In genomic region chr2:26849056-26850001, GRCh38 we compare ENCODE assay signal across 1 cellular context.
TF ChIP-seq lines count a peak whose summit lies in the region.

No MANE protein-coding gene starts in this region.

TF ChIP-seq in HepG2, 621 proteins besides CTCF, POLR2A, EP300 and RAD21 (continued from another document):
- TF ChIP-seq, protein P1, sequence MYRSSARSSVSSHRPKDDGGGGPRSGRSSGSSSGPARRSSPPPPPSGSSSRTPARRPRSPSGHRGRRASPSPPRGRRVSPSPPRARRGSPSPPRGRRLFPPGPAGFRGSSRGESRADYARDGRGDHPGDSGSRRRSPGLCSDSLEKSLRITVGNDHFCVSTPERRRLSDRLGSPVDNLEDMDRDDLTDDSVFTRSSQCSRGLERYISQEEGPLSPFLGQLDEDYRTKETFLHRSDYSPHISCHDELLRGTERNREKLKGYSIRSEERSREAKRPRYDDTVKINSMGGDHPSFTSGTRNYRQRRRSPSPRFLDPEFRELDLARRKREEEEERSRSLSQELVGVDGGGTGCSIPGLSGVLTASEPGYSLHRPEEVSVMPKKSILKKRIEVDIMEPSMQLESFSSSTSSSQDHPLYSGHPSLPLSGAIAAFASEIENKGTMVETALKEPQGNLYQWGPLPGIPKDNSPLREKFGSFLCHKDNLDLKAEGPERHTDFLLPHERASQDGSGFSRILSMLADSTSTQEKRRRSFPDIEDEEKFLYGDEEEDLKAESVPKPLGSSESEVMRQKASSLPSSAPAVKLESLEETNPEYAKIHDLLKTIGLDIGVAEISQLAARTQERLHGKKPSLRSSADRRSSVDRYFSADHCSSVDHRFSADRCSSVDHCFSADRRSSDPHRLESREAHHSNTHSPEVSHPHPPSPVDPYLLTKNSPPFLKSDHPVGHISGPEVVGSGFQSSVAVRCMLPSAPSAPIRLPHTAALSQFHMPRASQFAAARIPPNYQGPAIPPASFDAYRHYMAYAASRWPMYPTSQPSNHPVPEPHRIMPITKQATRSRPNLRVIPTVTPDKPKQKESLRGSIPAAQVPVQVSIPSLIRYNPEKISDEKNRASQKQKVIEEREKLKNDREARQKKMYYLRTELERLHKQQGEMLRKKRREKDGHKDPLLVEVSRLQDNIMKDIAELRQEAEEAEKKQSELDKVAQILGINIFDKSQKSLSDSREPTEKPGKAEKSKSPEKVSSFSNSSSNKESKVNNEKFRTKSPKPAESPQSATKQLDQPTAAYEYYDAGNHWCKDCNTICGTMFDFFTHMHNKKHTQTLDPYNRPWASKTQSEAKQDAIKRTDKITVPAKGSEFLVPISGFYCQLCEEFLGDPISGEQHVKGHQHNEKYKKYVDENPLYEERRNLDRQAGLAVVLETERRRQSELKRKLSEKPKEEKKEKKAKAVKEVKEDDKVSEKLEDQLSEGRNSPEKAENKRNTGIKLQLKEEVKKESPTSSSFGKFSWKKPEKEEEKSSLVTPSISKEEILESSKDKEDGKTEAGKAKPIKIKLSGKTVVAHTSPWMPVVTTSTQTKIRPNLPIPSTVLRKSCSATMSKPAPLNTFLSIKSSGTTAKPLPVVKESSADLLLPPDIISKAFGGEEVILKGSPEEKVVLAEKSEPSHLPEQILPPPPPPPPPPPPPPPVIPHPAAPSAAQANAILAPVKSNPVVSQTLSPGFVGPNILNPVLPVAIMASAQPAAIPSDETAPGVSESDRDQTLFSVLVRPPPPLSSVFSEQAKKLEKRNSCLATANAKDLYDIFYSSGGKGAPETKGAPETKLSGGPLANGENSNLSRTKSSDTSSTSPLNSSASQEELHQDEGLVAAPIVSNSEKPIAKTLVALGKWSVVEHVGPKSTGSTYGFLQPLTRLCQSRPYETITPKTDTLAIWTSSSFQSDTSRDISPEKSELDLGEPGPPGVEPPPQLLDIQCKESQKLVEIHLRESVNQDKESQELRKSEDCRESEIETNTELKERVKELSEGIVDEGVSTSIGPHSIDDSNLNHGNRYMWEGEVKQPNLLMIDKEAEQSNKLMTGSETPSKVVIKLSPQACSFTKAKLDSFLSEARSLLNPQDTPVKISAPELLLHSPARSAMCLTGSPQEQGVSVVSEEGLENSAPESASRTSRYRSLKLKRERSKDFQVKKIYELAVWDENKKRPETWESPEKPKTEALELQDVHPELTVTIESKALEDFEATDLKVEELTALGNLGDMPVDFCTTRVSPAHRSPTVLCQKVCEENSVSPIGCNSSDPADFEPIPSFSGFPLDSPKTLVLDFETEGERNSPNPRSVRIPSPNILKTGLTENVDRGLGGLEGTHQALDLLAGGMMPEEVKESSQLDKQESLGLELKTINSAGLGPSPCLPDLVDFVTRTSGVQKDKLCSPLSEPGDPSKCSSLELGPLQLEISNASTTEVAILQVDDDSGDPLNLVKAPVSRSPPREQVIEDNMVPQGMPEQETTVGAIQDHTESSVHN (CRISPR knock-in tag; IDR thresholded peaks at IDR 0.05), result no peak
TF ChIP-seq in HepG2: peak in this region for 6.
